Comparison of ENCODE assay signal across 17 cellular contexts in the genomic region with DNA sequence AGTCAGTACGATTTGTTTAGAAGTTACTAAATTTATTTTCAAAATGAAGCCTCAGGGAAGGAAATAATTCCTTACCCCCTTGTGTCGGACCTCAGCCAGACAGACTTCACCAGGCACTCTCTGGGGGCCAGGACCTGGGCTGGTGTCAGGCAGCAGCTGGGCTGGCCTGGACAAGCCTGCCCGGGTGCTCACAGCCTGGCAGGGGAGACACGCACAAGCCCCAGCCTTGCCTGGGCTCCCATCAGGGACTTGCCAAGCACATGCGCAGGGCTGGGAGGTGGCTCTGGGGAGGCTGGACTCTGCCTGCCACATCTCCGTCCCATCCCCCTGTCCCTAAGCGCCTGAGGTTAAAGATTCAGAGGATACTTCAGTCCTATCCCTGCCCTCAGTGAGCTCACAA. TPM values are rescaled to one million over a fixed set of nuclear protein-coding genes. Genes with fewer than 3 reads are reported as not detected.
DNase-seq lines count a peak whose midpoint lies in the region; ATAC-seq and TF ChIP-seq lines count a peak whose summit lies in the region.
"Had no signal": no experiment of that assay in that cellular context is flagged by ENCODE, and none has a peak within 500 bp of the region (broad histone marks: within the 10 kb centered on the region; RNA-seq: fewer than 3 reads in every experiment).

No MANE protein-coding gene starts in this region.

- no peaks in the 10 kb centered on the region for H3K9me3 ChIP-seq in tibial artery
- H3K9me3 ChIP-seq: adrenal gland had no signal

- no peak overlapping the region for H3K4me3 Mint-ChIP-seq in T-helper 2 cell treated with Interferon-gamma antibody and Interleukin-4, amounts not matched to agents 5 μg/mL and 100 μg/mL, for 36 hours
- H3K4me3 Mint-ChIP-seq in natural killer cell, result no peak overlapping the region
- H3K4me3 Mint-ChIP-seq: activated CD4-positive, alpha-beta T cell treated with anti-CD3 and anti-CD28 coated beads for 36 hours; activated T-cell treated with anti-CD3 and anti-CD28 coated beads, Interleukin-2, amount 50 U/mL, for 24 hours; CD8-positive, alpha-beta T cell; stimulated activated memory B cell treated with anti-CD40 and anti-IgM and Interleukin-4, amounts not matched to agents 10 μg/mL and 1 μg/mL and 100 μg/mL, for 72 hours had no signal

- DNase-seq in DMS 273 (lab: John Stamatoyannopoulos, UW; ENCODE audit: unreplicated experiment) (peak; percentile 73), DMS 273 treated with DMSO at 0.1 percent for 48 hours (lab: John Stamatoyannopoulos, UW) (no peak), coronary artery (ENCODE audit: low spot score) (peak; percentile 70), mesenteric fat pad (ENCODE audit: low spot score) (peak; percentile 81), tibial artery (peak; percentile 21 to 79), natural killer cell (no peak)
- no peak for DNase-seq in T-helper 2 cell treated with Interferon-gamma antibody and Interleukin-4, amounts not matched to agents 5 μg/mL and 100 μg/mL, for 36 hours (ENCODE audit: low spot score)
- DNase-seq in activated CD4-positive, alpha-beta T cell treated with anti-CD3 and anti-CD28 coated beads, Interleukin-2, amount 50 U/mL, for 4 hours, result no peak
- DNase-seq: activated CD4-positive, alpha-beta T cell treated with anti-CD3 and anti-CD28 coated beads for 36 hours; activated T-cell treated with anti-CD3 and anti-CD28 coated beads, Interleukin-2, amount 50 U/mL, for 24 hours; NCI-H1436; stimulated activated CD4-positive, alpha-beta T cell treated with anti-CD3 and anti-CD28 coated beads, Interleukin-4, amount 100 ng/mL, for 4 hours; T-helper 1 cell had no signal

- H3K27me3 ChIP-seq in tibial artery, result no peaks in the 10 kb centered on the region
- H3K27me3 ChIP-seq: adrenal gland had no signal

- H3K36me3 ChIP-seq in tibial artery, result no peaks in the 10 kb centered on the region
- H3K36me3 ChIP-seq: adrenal gland had no signal

- H3K27me3 Mint-ChIP-seq in T-helper 2 cell treated with Interferon-gamma antibody and Interleukin-4, amounts not matched to agents 5 μg/mL and 100 μg/mL, for 36 hours (ENCODE audit: low read depth), result peaks cover 6% of the 10 kb centered on the region
- H3K27me3 Mint-ChIP-seq in natural killer cell (ENCODE audit: low read depth in 2 of 2), result peaks cover 0 to 3% of the 10 kb centered on the region in 2 donors
- H3K27me3 Mint-ChIP-seq: activated CD4-positive, alpha-beta T cell treated with anti-CD3 and anti-CD28 coated beads for 36 hours; activated T-cell treated with anti-CD3 and anti-CD28 coated beads, Interleukin-2, amount 50 U/mL, for 24 hours had no signal

- no peaks in the 10 kb centered on the region for H3K9me3 Mint-ChIP-seq in T-helper 2 cell treated with Interferon-gamma antibody and Interleukin-4, amounts not matched to agents 5 μg/mL and 100 μg/mL, for 36 hours
- no peaks in the 10 kb centered on the region for H3K9me3 Mint-ChIP-seq in natural killer cell
- H3K9me3 Mint-ChIP-seq: activated T-cell treated with anti-CD3 and anti-CD28 coated beads, Interleukin-2, amount 50 U/mL, for 24 hours; CD8-positive, alpha-beta T cell; stimulated activated memory B cell treated with anti-CD40 and anti-IgM and Interleukin-4, amounts not matched to agents 10 μg/mL and 1 μg/mL and 100 μg/mL, for 72 hours had no signal

- H3K4me3 ChIP-seq in coronary artery, result no peak overlapping the region
- H3K4me3 ChIP-seq in tibial artery, result no peak overlapping the region
- H3K4me3 ChIP-seq: adrenal gland had no signal

- no peak for ATAC-seq in natural killer cell
- ATAC-seq: activated CD4-positive, alpha-beta T cell treated with anti-CD3 and anti-CD28 coated beads for 36 hours; CD8-positive, alpha-beta T cell; stimulated activated memory B cell treated with anti-CD40 and anti-IgM and Interleukin-4, amounts not matched to agents 10 μg/mL and 1 μg/mL and 100 μg/mL, for 72 hours had no signal

- intact Hi-C loops in tibial artery (cut with DNase I; ENCODE audit: low total_unique reads), result no loop called here
- intact Hi-C loops in natural killer cell (cut with micrococcal nuclease), result no loop called here

- no peaks in the 10 kb centered on the region for H3K36me3 Mint-ChIP-seq in T-helper 2 cell treated with Interferon-gamma antibody and Interleukin-4, amounts not matched to agents 5 μg/mL and 100 μg/mL, for 36 hours (ENCODE audit: low read depth)
- no peaks in the 10 kb centered on the region for H3K36me3 Mint-ChIP-seq in natural killer cell
- H3K36me3 Mint-ChIP-seq: CD8-positive, alpha-beta T cell; stimulated activated memory B cell treated with anti-CD40 and anti-IgM and Interleukin-4, amounts not matched to agents 10 μg/mL and 1 μg/mL and 100 μg/mL, for 72 hours had no signal

- peaks cover 0 to 58% (median 33%) of the 10 kb centered on the region in 4 donors for H3K4me1 ChIP-seq in tibial artery

- H3K27ac Mint-ChIP-seq in T-helper 2 cell treated with Interferon-gamma antibody and Interleukin-4, amounts not matched to agents 5 μg/mL and 100 μg/mL, for 36 hours, result no peak overlapping the region
- H3K27ac Mint-ChIP-seq in natural killer cell, result no peak overlapping the region
- H3K27ac Mint-ChIP-seq: activated CD4-positive, alpha-beta T cell treated with anti-CD3 and anti-CD28 coated beads for 36 hours; activated T-cell treated with anti-CD3 and anti-CD28 coated beads, Interleukin-2, amount 50 U/mL, for 24 hours; CD8-positive, alpha-beta T cell; stimulated activated memory B cell treated with anti-CD40 and anti-IgM and Interleukin-4, amounts not matched to agents 10 μg/mL and 1 μg/mL and 100 μg/mL, for 72 hours had no signal

- H3K27ac ChIP-seq in coronary artery, result peak overlapping the region; percentile 11 to 63
- H3K27ac ChIP-seq in tibial artery, result peak overlapping the region; percentile 71 to 75
- H3K27ac ChIP-seq: 22Rv1 had no signal

- peaks cover 6% of the 10 kb centered on the region for H3K4me1 Mint-ChIP-seq in T-helper 2 cell treated with Interferon-gamma antibody and Interleukin-4, amounts not matched to agents 5 μg/mL and 100 μg/mL, for 36 hours (ENCODE audit: low read depth)
- peaks cover 17 to 21% of the 10 kb centered on the region in 2 donors for H3K4me1 Mint-ChIP-seq in natural killer cell
- H3K4me1 Mint-ChIP-seq: activated CD4-positive, alpha-beta T cell treated with anti-CD3 and anti-CD28 coated beads for 36 hours; stimulated activated memory B cell treated with anti-CD40 and anti-IgM and Interleukin-4, amounts not matched to agents 10 μg/mL and 1 μg/mL and 100 μg/mL, for 72 hours had no signal

- TF ChIP-seq CTCF in coronary artery (IDR thresholded peaks at IDR 0.05) (no peak), tibial artery (IDR thresholded peaks at IDR 0.05) (no peak), natural killer cell (IDR thresholded peaks at IDR 0.05) (no peak)

RNA-seq across cellular contexts. Expression of a gene that starts 56.8 kb away (rescaled TPM):
- total RNA-seq in mesenteric fat pad, result 38.4 TPM
- total RNA-seq in natural killer cell, result 10 to 100 TPM; 18.9 to 35.9 (median 28.8) TPM

Comparison
In these comparisons a context has a peak if more than half of its experiments do, and no peak if none do; other contexts are left out.
1. DNase-seq: peak in DMS 273 (single experiment), coronary artery (single experiment), mesenteric fat pad (single experiment) and tibial artery (2 of 2); none in DMS 273 treated with DMSO at 0.1 percent for 48 hours (single experiment), T-helper 2 cell treated with Interferon-gamma antibody and Interleukin-4, amounts not matched to agents 5 μg/mL and 100 μg/mL, for 36 hours (single experiment), natural killer cell (single experiment) and activated CD4-positive, alpha-beta T cell treated with anti-CD3 and anti-CD28 coated beads, Interleukin-2, amount 50 U/mL, for 4 hours (0 of 2).